Comparison of ENCODE assay signal across 19 cellular contexts in the genomic region with DNA sequence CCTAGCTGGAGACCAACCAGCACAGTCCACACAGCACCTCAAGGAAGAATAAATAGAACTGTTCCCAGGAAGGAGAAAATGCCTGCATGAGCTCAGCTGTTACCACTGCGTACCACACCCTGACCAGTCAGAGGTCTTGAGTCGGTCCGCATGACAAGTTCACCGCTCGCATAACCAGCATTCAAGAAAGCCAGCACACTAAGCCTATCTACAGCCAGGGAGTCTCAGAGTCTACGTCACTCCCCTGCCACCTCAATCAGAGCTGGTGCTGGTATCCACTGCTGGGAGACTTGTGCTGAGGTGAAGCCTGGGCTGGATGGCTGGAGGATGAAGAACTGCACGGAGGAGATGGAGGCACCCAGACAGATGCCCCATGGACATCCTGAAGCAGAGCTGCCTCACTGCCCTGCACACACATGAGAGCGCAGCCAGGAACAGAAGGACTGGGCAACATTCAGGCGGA. TPM values are rescaled to one million over a fixed set of nuclear protein-coding genes. Genes with fewer than 3 reads are reported as not detected.
A peak's percentile ranks its signal among the peaks of the same experiment; 100 is the strongest.
DNase-seq lines count a peak whose midpoint lies in the region; ATAC-seq and TF ChIP-seq lines count a peak whose summit lies in the region.
"Had no signal": no experiment of that assay in that cellular context is flagged by ENCODE, and none has a peak within 500 bp of the region (broad histone marks: within the 10 kb centered on the region; RNA-seq: fewer than 3 reads in every experiment).

No MANE protein-coding gene starts in this region.

- WGBS in stomach, 5 donors = 48 to 70% (median 62%) methylated on average over 9 of the region's 9 CpGs

- intact Hi-C loops in left colon (cut with DNase I, micrococcal nuclease) (no loop called here), stomach (cut with DNase I; ENCODE audit: low total_unique reads) (no loop called here)

- H3K36me3 ChIP-seq in stomach = peaks cover 3 to 14% (median 11%) of the 10 kb centered on the region in 4 donors

- TF ChIP-seq POLR2A in stomach (IDR thresholded peaks at IDR 0.05) = peak in 1 of 4 donors; percentile 29
- TF ChIP-seq POLR2A in erythroblast (IDR thresholded peaks at IDR 0.05; ENCODE audit: low read length) = no peak

- H3K27me3 ChIP-seq in stomach = no peaks in the 10 kb centered on the region

- no peak for TF ChIP-seq CTCF in epithelial cell of proximal tubule (conservative IDR thresholded peaks at IDR 0.05; ENCODE audit: low read depth, low read length)
- TF ChIP-seq CTCF in stomach (IDR thresholded peaks at IDR 0.05) = no peak

- H3K9me3 ChIP-seq in stomach = no peaks in the 10 kb centered on the region

- DNase-seq in LHCN-M2 (ENCODE audit: low read depth) (peak; percentile 63), epithelial cell of proximal tubule (ENCODE audit: low read depth) (peak; percentile 67), left colon (peak in 1 of 2 donors; percentile 28), stomach (peak; percentile 81), DMS153 treated with DMSO at 0.1 percent for 48 hours (lab: John Stamatoyannopoulos, UW; ENCODE audit: unreplicated experiment) (no peak), erythroblast (lab: John Stamatoyannopoulos, UW) (no peak)
- DNase-seq in activated CD4-positive, alpha-beta T cell treated with anti-CD3 and anti-CD28 coated beads for 1 hour = no peak
- DNase-seq in activated T-cell treated with anti-CD3 and anti-CD28 coated beads, Interleukin-2, amount 50 U/mL, for 1 hour = no peak
- DNase-seq: activated CD4-positive, alpha-beta memory T cell treated with anti-CD3 and anti-CD28 coated beads for 36 hours; activated effector memory CD4-positive, alpha-beta T cell treated with Interleukin-2 at 50 U/mL for 16 hours; AML-193; anterior cingulate cortex; GOT3; natural killer cell; NCI-H345; retina; stimulated activated CD4-positive, alpha-beta T cell treated with anti-CD3 and anti-CD28 coated beads, Interleukin-4, amount 100 ng/mL, for 24 hours had no signal

- no peak for TF ChIP-seq EP300 in stomach (IDR thresholded peaks at IDR 0.05)

- no peak overlapping the region for H3K4me3 ChIP-seq in epithelial cell of proximal tubule (ENCODE audit: low read depth, low read length)
- H3K4me3 ChIP-seq in stomach = no peak overlapping the region

- ATAC-seq in left colon = peak; percentile 58
- ATAC-seq: natural killer cell had no signal

- H3K4me1 ChIP-seq in stomach = peaks cover 0 to 36% (median 16%) of the 10 kb centered on the region in 4 donors

- peak overlapping the region; percentile 62 to 90 (median 84) for H3K27ac ChIP-seq in stomach

RNA-seq across cellular contexts. Expression of gene AKR1C1, which starts 19.6 kb away (rescaled TPM):
- 42.6 and 56.1 TPM in 2 replicates for total RNA-seq in LHCN-M2 (2014; rRNA removed)
- polyA plus RNA-seq in LHCN-M2 (2012) = 42.0 TPM
- total RNA-seq in epithelial cell of proximal tubule = 1.0 and 1.6 TPM in 2 replicates
- total RNA-seq in left colon = 10 to 100 TPM; 12.8 to 88.1 TPM
- 100 to 1,000 TPM in 1 of 5 donors, 10 to 100 TPM in 4; 17.4 to 227 (median 63.4) TPM for total RNA-seq in stomach
- polyA plus RNA-seq in stomach = 100 to 1,000 TPM; 110 to 378 (median 130) TPM
- polyA plus RNA-seq: IgD-negative memory B cell had no signal

RNA-seq across cellular contexts. Expression of gene AKR1C2, which starts 20.9 kb away (rescaled TPM):
- 10.0 and 10.3 TPM in 2 replicates for total RNA-seq in LHCN-M2 (2014; rRNA removed)
- polyA plus RNA-seq in LHCN-M2 (2012) = 21.9 TPM
- total RNA-seq in epithelial cell of proximal tubule = 1.0 and 4.4 TPM in 2 replicates
- 10 to 100 TPM; 18.8 to 65.4 TPM for total RNA-seq in left colon
- 100 to 1,000 TPM in 2 of 5 donors, 10 to 100 TPM in 3; 30.4 to 168 (median 64.8) TPM for total RNA-seq in stomach
- polyA plus RNA-seq in stomach = 100 to 1,000 TPM in 1 of 3 donors, 10 to 100 TPM in 2; 40.0 to 507 (median 61.5) TPM
- total RNA-seq: natural killer cell, SK-MEL-5 had no signal
- polyA plus RNA-seq: IgD-negative memory B cell had no signal

Comparison
In these comparisons a context has a peak if more than half of its experiments do, and no peak if none do; other contexts are left out.
1. DNase-seq: peak in LHCN-M2 (single experiment), epithelial cell of proximal tubule (single experiment) and stomach (single experiment); none in DMS153 treated with DMSO at 0.1 percent for 48 hours (single experiment), activated CD4-positive, alpha-beta T cell treated with anti-CD3 and anti-CD28 coated beads for 1 hour (single experiment), erythroblast (0 of 2) and activated T-cell treated with anti-CD3 and anti-CD28 coated beads, Interleukin-2, amount 50 U/mL, for 1 hour (single experiment).